In genomic region chr4:153241970-153242847, GRCh38 we compare ENCODE assay signal across 10 cellular contexts. TPM values are rescaled to one million over a fixed set of nuclear protein-coding genes. Genes with fewer than 3 reads are reported as not detected.
DNase-seq lines count a peak whose midpoint lies in the region; ATAC-seq and TF ChIP-seq lines count a peak whose summit lies in the region.
"Had no signal": no experiment of that assay in that cellular context is flagged by ENCODE, and none has a peak within 500 bp of the region (broad histone marks: within the 10 kb centered on the region; RNA-seq: fewer than 3 reads in every experiment).

No MANE protein-coding gene starts in this region.

- ATAC-seq in psoas muscle, result no peak

- no peak overlapping the region for H3K23ac ChIP-seq in neuronal stem cell (ENCODE audit: low read depth, low read length, poor library complexity)

- no peak overlapping the region for H3K4me2 ChIP-seq in neuronal stem cell (ENCODE audit: insufficient read depth, low read length, poor library complexity, severe bottlenecking)

- peaks cover 7% of the 10 kb centered on the region; the same call in 1 of the 2 replicates for H3K36me3 Mint-ChIP-seq in HFFc6 (ENCODE audit: low read depth)
- H3K36me3 Mint-ChIP-seq: CD8-positive, alpha-beta memory T cell had no signal

- no peak overlapping the region for H3K4ac ChIP-seq in neuronal stem cell (ENCODE audit: low read length)

- peak overlapping the region; percentile 2; the same call in 1 of the 2 replicates for H3K27ac Mint-ChIP-seq in HFFc6
- H3K27ac Mint-ChIP-seq: stimulated activated naive CD8-positive, alpha-beta T cell treated with anti-CD3 and anti-CD28 coated beads, Interleukin-15, Interleukin-2, amounts not matched to agents 100 ng/mL and 50 ng/mL, for 24 hours had no signal

- no peak overlapping the region for H3K9ac ChIP-seq in neuronal stem cell (ENCODE audit: low read depth, low read length, poor library complexity)

- H3K36me3 ChIP-seq in SJCRH30 (peaks cover 10% of the 10 kb centered on the region), neuronal stem cell (replicated peaks in 1 of 2; ENCODE audit: control insufficient read depth in 2 of 2, insufficient read depth in 2 of 2, low read length in 2 of 2) (peaks cover 1 to 73% of the 10 kb centered on the region in 2 donors), psoas muscle (ENCODE audit: insufficient read depth in 1 of 2, low read depth in 1 of 2) (peaks cover 0 to 11% of the 10 kb centered on the region in 2 donors)

- H3K9me3 Mint-ChIP-seq in HFFc6, result no peaks in the 10 kb centered on the region
- H3K9me3 Mint-ChIP-seq: CD8-positive, alpha-beta memory T cell; stimulated activated naive CD8-positive, alpha-beta T cell treated with anti-CD3 and anti-CD28 coated beads, Interleukin-15, Interleukin-2, amounts not matched to agents 100 ng/mL and 50 ng/mL, for 24 hours had no signal

- no peak overlapping the region for H4K91ac ChIP-seq in neuronal stem cell (ENCODE audit: low read depth, low read length, poor library complexity)

- H3K4me1 Mint-ChIP-seq in HFFc6 (ENCODE audit: low read depth), result peaks cover 26% of the 10 kb centered on the region
- H3K4me1 Mint-ChIP-seq: CD8-positive, alpha-beta memory T cell had no signal

- H3K4me3 ChIP-seq in SJCRH30, result no peak overlapping the region
- no peak overlapping the region for H3K4me3 ChIP-seq in neuronal stem cell (ENCODE audit: low read length in 2 of 2)
- H3K4me3 ChIP-seq in psoas muscle, result no peak overlapping the region

- no peak overlapping the region for H2BK5ac ChIP-seq in neuronal stem cell (ENCODE audit: low read length)

- H3K27me3 ChIP-seq in SJCRH30 (no peaks in the 10 kb centered on the region), neuronal stem cell (ENCODE audit: control insufficient read depth in 3 of 3, insufficient read depth in 3 of 3, low read depth in 1 of 3, low read length in 3 of 3) (no peaks in the 10 kb centered on the region), psoas muscle (ENCODE audit: insufficient read depth in 3 of 3, low read length in 2 of 3) (no peaks in the 10 kb centered on the region)

- no peaks in the 10 kb centered on the region for H3K9me3 ChIP-seq in SJCRH30 (replicated peaks)
- H3K9me3 ChIP-seq in neuronal stem cell (replicated peaks in 1 of 2; ENCODE audit: control insufficient read depth in 2 of 2, insufficient read depth in 1 of 2, low read depth in 1 of 2, low read length in 2 of 2), result peaks cover 0 to 2% of the 10 kb centered on the region in 2 donors
- H3K9me3 ChIP-seq in psoas muscle, result no peaks in the 10 kb centered on the region

- H2AFZ ChIP-seq in neuronal stem cell (ENCODE audit: low read length), result no peak overlapping the region

- no peak overlapping the region for H2BK12ac ChIP-seq in neuronal stem cell (ENCODE audit: low read length)

- H3K4me1 ChIP-seq in SJCRH30, result peaks cover 20% of the 10 kb centered on the region; the same call in 1 of the 2 replicates
- peaks cover 9 to 27% of the 10 kb centered on the region in 2 donors for H3K4me1 ChIP-seq in neuronal stem cell (ENCODE audit: control insufficient read depth in 2 of 2, insufficient read depth in 1 of 2, low read depth in 1 of 2, low read length in 2 of 2)
- peaks cover 10% of the 10 kb centered on the region for H3K4me1 ChIP-seq in psoas muscle

- H4K8ac ChIP-seq in neuronal stem cell (ENCODE audit: low read depth, low read length), result no peak overlapping the region

- no peaks in the 10 kb centered on the region for H3K27me3 Mint-ChIP-seq in HFFc6 (ENCODE audit: insufficient read depth)
- H3K27me3 Mint-ChIP-seq: stimulated activated naive CD8-positive, alpha-beta T cell treated with anti-CD3 and anti-CD28 coated beads, Interleukin-15, Interleukin-2, amounts not matched to agents 100 ng/mL and 50 ng/mL, for 24 hours had no signal

- H2BK120ac ChIP-seq in neuronal stem cell (ENCODE audit: low read depth, low read length), result no peak overlapping the region

- H3K4me3 Mint-ChIP-seq in HFFc6, result no peak overlapping the region
- H3K4me3 Mint-ChIP-seq: CD8-positive, alpha-beta memory T cell; stimulated activated naive CD8-positive, alpha-beta T cell treated with anti-CD3 and anti-CD28 coated beads, Interleukin-15, Interleukin-2, amounts not matched to agents 100 ng/mL and 50 ng/mL, for 24 hours had no signal

- no peak overlapping the region for H2AK5ac ChIP-seq in neuronal stem cell (ENCODE audit: low read depth, low read length)

- H2BK15ac ChIP-seq in neuronal stem cell (ENCODE audit: low read length), result no peak overlapping the region

- H3K79me1 ChIP-seq in neuronal stem cell (ENCODE audit: low read depth, low read length), result peaks cover 3% of the 10 kb centered on the region

- no CpG with 5 or more reads among the region's 13 CpGs for WGBS in neuronal stem cell (ENCODE audit: extremely low coverage in 2 of 2, insufficient read length in 2 of 2, insufficient replicate concordance in 1 of 2), 2 donors
- 53 to 60% (median 56%) methylated on average over 13 of the region's 13 CpGs for WGBS in psoas muscle, 3 donors

- DNase-seq in D341Med (ENCODE audit: low spot score) (peak; percentile 64), HFFc6 (no peak), SJCRH30 (peak; percentile 15 to 61), kidney tubule cell (ENCODE audit: low spot score) (peak; percentile 26), neuronal stem cell (ENCODE audit: low spot score) (no peak), NCI-H1092 (lab: John Stamatoyannopoulos, UW) (no peak), retina (no peak), psoas muscle (no peak)
- DNase-seq: CD8-positive, alpha-beta memory T cell had no signal

- H3K14ac ChIP-seq in neuronal stem cell (ENCODE audit: low read length), result no peak overlapping the region

- H3K27ac ChIP-seq in SJCRH30 (peak overlapping the region; percentile 2; the same call in 1 of the 2 replicates), neuronal stem cell (replicated peaks; ENCODE audit: low read length) (no peak overlapping the region), psoas muscle (no peak overlapping the region)

- intact Hi-C loops in psoas muscle (cut with DNase I), result no loop called here

- H3K18ac ChIP-seq in neuronal stem cell (ENCODE audit: low read length), result no peak overlapping the region

- TF ChIP-seq CTCF in HFFc6 (IDR thresholded peaks at IDR 0.05) (no peak), psoas muscle (IDR thresholded peaks at IDR 0.05) (no peak)

RNA-seq across cellular contexts. Expression of gene TRIM2, which starts 38.0 kb away (rescaled TPM):
- total RNA-seq in HFFc6 (2021; fragmentation: NEBNext Ultra II Directional; extraction: Animal tissue kit (Norgen Biotek cat#: 25700)), result 10 to 100 TPM; 32.3 to 39.6 (median 34.9) TPM
- total RNA-seq in SJCRH30 (2014; rRNA removed; shearing (Covaris generic)), result 26.0 and 30.8 TPM in 2 replicates
- 33.1 TPM for polyA plus RNA-seq in neuronal stem cell (2013, experiment 1 of 2)
- 34.5 TPM for polyA plus RNA-seq in neuronal stem cell (2013, experiment 2 of 2)
- 1 to 10 TPM; 3.9 to 7.1 (median 5.6) TPM for total RNA-seq in psoas muscle
- 1 to 10 TPM; 1.3 to 2.2 (median 2.1) TPM for polyA plus RNA-seq in psoas muscle

Comparison
In these comparisons a context has a peak if more than half of its experiments do, and no peak if none do; other contexts are left out.
1. DNase-seq: peak in D341Med (single experiment), SJCRH30 (2 of 2) and kidney tubule cell (single experiment); none in HFFc6 (single experiment), neuronal stem cell (single experiment), NCI-H1092 (single experiment), retina (single experiment) and psoas muscle (0 of 2).